Comparison of ENCODE assay signal across 1 cellular context in the genomic region with DNA sequence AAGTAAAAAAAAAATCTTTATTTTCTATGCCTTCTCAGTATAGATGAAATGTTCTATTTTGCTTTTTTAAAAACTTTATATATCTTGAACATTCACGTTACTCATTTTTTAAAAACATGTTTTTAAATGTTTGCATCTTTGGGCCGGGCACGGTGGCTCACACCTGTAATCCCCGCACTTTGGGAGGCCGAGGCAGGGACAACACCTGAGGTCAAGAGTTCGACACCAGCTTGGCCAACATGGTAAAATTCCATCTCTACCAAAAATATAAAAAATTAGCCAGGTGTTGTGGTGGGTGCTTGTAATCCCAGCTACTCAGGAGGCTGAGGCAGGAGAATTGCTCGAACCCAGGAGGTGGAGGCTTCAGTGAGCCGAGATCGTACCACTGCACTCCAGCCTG. TPM values are rescaled to one million over a fixed set of nuclear protein-coding genes. Genes with fewer than 3 reads are reported as not detected.
"Had no signal": no experiment of that assay in that cellular context is flagged by ENCODE, and none has a peak within 500 bp of the region (broad histone marks: within the 10 kb centered on the region; RNA-seq: fewer than 3 reads in every experiment).

No MANE protein-coding gene starts in this region.

RNA-seq across cellular contexts. Expression of gene SNORC, which starts 37.6 kb away (rescaled TPM):
- total RNA-seq: ascending aorta had no signal
